ENCODE assay signal across 1 cellular context in genomic region chr7:127254163-127254684, GRCh38.
TF ChIP-seq lines count a peak whose summit lies in the region.

No MANE protein-coding gene starts in this region.

TF ChIP-seq in GM23338, 12 proteins besides CTCF, POLR2A, EP300 and RAD21 (continued from another document):
- TF ChIP-seq REST (IDR thresholded peaks at IDR 0.05; ENCODE audit: unreplicated experiment) (no peak), ZNF114 (CRISPR knock-in tag; IDR thresholded peaks at IDR 0.05) (no peak)
TF ChIP-seq in GM23338: peak in this region for 0.
